In genomic region chr14:92523752-92524151, GRCh38 we compare ENCODE assay signal across 1 cellular context.
TF ChIP-seq lines count a peak whose summit lies in the region.

No MANE protein-coding gene starts in this region.

TF ChIP-seq in H1, 55 proteins besides CTCF, POLR2A, EP300 and RAD21:
- TF ChIP-seq CEBPB (IDR thresholded peaks at IDR 0.05; ENCODE audit: low read depth, low read length) (no peak), EZH2 (IDR thresholded peaks at IDR 0.05; ENCODE audit: low read depth, low read length, severe bottlenecking) (no peak), JUND (IDR thresholded peaks at IDR 0.05; ENCODE audit: low read length) (no peak), BRCA1 (IDR thresholded peaks at IDR 0.05; ENCODE audit: low read depth, low read length) (no peak), KDM1A (IDR thresholded peaks at IDR 0.05; ENCODE audit: borderline replicate concordance, low read length) (0 out of 2 replicates have a peak, but pooled peaks have one; percentile 19), CBX8 (IDR thresholded peaks at IDR 0.05; ENCODE audit: borderline replicate concordance, low read depth, low read length) (no peak), ZNF274 (IDR thresholded peaks at IDR 0.05; ENCODE audit: borderline replicate concordance, extremely low read depth, low read length) (no peak)
TF ChIP-seq in H1: peak in this region for 1.
